ENCODE assay signal across 8 cellular contexts in genomic region chr16:27329376-27330036, GRCh38. TPM values are rescaled to one million over a fixed set of nuclear protein-coding genes. Genes with fewer than 3 reads are reported as not detected.
A peak's percentile ranks its signal among the peaks of the same experiment; 100 is the strongest.
DNase-seq lines count a peak whose midpoint lies in the region; ATAC-seq and TF ChIP-seq lines count a peak whose summit lies in the region.
"Not testable (repeated sequence)": the region's sequence is repeated elsewhere in the genome, so short reads cannot be mapped to it uniquely, and the experiment has no call there.

No MANE protein-coding gene starts in this region.

- not testable (repeated sequence) for TF ChIP-seq CTCF in mammary epithelial cell (conservative IDR thresholded peaks at IDR 0.05 in 1 of 2, IDR thresholded peaks at IDR 0.05 in 1 of 2; ENCODE audit: extremely low read depth in 1 of 2, insufficient read depth in 1 of 2, low read depth in 1 of 2, low read length in 2 of 2); fibroblast of villous mesenchyme (IDR thresholded peaks at IDR 0.05; ENCODE audit: insufficient read depth, low read depth, low read length); prostate gland (IDR thresholded peaks at IDR 0.05); thoracic aorta (IDR thresholded peaks at IDR 0.05)

- not testable (repeated sequence) for H2BK5ac ChIP-seq in mesendoderm (ENCODE audit: low read length)

- H2BK15ac ChIP-seq in mesendoderm (replicated peaks; ENCODE audit: low read depth), result not testable (repeated sequence)

- not testable (repeated sequence) for H3K27me3 Mint-ChIP-seq in CD4-positive, CD25-positive, alpha-beta regulatory T cell; T-helper 1 cell treated with Interleukin-12 subunit alpha and Interleukin-12 subunit beta and Interleukin-4 antibody, amounts not matched to agents 30 μg/mL and 1 μg/mL, for 36 hours (ENCODE audit: low read depth); activated T-helper 2 cell treated with anti-CD3 and anti-CD28 coated beads, Interferon-gamma antibody, Interleukin-2, Interleukin-4, amounts not matched to agents 10 μg/mL and 5 μg/mL and 100 μg/mL, durations not matched to agents 14 hours and 24 hours and 36 hours (ENCODE audit: low read depth)

- dilution Hi-C loops in mammary epithelial cell (cut with HindIII; ENCODE audit: low sequenced_read_pairs), result not testable (repeated sequence)

- H3K4me3 Mint-ChIP-seq in CD4-positive, CD25-positive, alpha-beta regulatory T cell, result peak overlapping the region; percentile 61 to 80 (median 73)
- H3K4me3 Mint-ChIP-seq in T-helper 1 cell treated with Interleukin-12 subunit alpha and Interleukin-12 subunit beta and Interleukin-4 antibody, amounts not matched to agents 30 μg/mL and 1 μg/mL, for 36 hours, result not testable (repeated sequence)
- H3K4me3 Mint-ChIP-seq in activated T-helper 2 cell treated with anti-CD3 and anti-CD28 coated beads, Interferon-gamma antibody, Interleukin-2, Interleukin-4, amounts not matched to agents 10 μg/mL and 5 μg/mL and 100 μg/mL, durations not matched to agents 14 hours and 24 hours and 36 hours (ENCODE audit: low read depth), result peak overlapping the region; percentile 26

- H3K36me3 Mint-ChIP-seq in CD4-positive, CD25-positive, alpha-beta regulatory T cell, result peaks cover 47% of the 10 kb centered on the region
- peaks cover 74% of the 10 kb centered on the region for H3K36me3 Mint-ChIP-seq in T-helper 1 cell treated with Interleukin-12 subunit alpha and Interleukin-12 subunit beta and Interleukin-4 antibody, amounts not matched to agents 30 μg/mL and 1 μg/mL, for 36 hours (ENCODE audit: low read depth)
- peaks cover 96% of the 10 kb centered on the region for H3K36me3 Mint-ChIP-seq in activated T-helper 2 cell treated with anti-CD3 and anti-CD28 coated beads, Interferon-gamma antibody, Interleukin-2, Interleukin-4, amounts not matched to agents 10 μg/mL and 5 μg/mL and 100 μg/mL, durations not matched to agents 14 hours and 24 hours and 36 hours (ENCODE audit: low read depth)

- H3K4me1 ChIP-seq in CD4-positive, CD25-positive, alpha-beta regulatory T cell (ENCODE audit: control insufficient read depth, insufficient read depth, low read length, poor library complexity, severe bottlenecking), result peaks cover 43% of the 10 kb centered on the region
- H3K4me1 ChIP-seq in mammary epithelial cell (ENCODE audit: insufficient read depth, low read length) (peaks cover 40% of the 10 kb centered on the region), mesendoderm (ENCODE audit: control insufficient read depth, low read depth, low read length) (peaks cover 21% of the 10 kb centered on the region), thoracic aorta (ENCODE audit: control insufficient read depth in 1 of 2, low read depth in 2 of 2) (peaks cover 26 to 58% of the 10 kb centered on the region in 2 donors)
- H3K4me1 ChIP-seq in prostate gland (replicated peaks), result not testable (repeated sequence)

- H2BK120ac ChIP-seq in mesendoderm (ENCODE audit: low read depth, low read length), result peak overlapping the region; percentile 56

- not testable (repeated sequence) for TF ChIP-seq POLR2A in prostate gland (IDR thresholded peaks at IDR 0.05)

- 82% methylated on average over 8 of the region's 8 CpGs for WGBS in mammary epithelial cell (ENCODE audit: low coverage, missing lambda C conversion rate)
- no CpG with 5 or more reads among the region's 8 CpGs for WGBS in mesendoderm (ENCODE audit: extremely low coverage, insufficient coverage, low lambda C conversion rate)
- WGBS in prostate gland, result 54% methylated on average over 8 of the region's 8 CpGs

- H4K8ac ChIP-seq in mesendoderm (ENCODE audit: low read depth, low read length), result not testable (repeated sequence)

- H3K23ac ChIP-seq in mesendoderm (ENCODE audit: low read length), result not testable (repeated sequence)

- in situ Hi-C loops in mammary epithelial cell (cut with MboI; ENCODE audit: low sequenced_read_pairs in 2 of 2), result loop anchor here in 1 of 2 donors (10.0 kb wide), 1 partner anchor 65 kb away; the partner anchor contains the start of gene NSMCE1

- H3K79me2 ChIP-seq in mammary epithelial cell (ENCODE audit: insufficient read depth, low read length), result peaks cover 94% of the 10 kb centered on the region
- not testable (repeated sequence) for H3K79me2 ChIP-seq in mesendoderm (ENCODE audit: control insufficient read depth, insufficient read depth, low read length)

- not testable (repeated sequence) for H3K18ac ChIP-seq in mesendoderm (ENCODE audit: low read length)

- CTCF ChIA-PET in mammary epithelial cell (lab: Charles Lee; ENCODE audit: low non-redundant PET), result interaction anchor here (0.7 kb wide), 1 partner anchor 12 kb away, joined by 8 read pairs; no protein-coding TSS in a partner anchor

- H3K79me1 ChIP-seq in mesendoderm (ENCODE audit: low read length), result not testable (repeated sequence)

- not testable (repeated sequence) for H4K5ac ChIP-seq in mesendoderm (ENCODE audit: low read length)

- not testable (repeated sequence) for BruUV-seq in mammary epithelial cell (replicated peaks; lab: Mats Ljungman, UMichigan)

- H3K4me3 ChIP-seq in CD4-positive, CD25-positive, alpha-beta regulatory T cell (ENCODE audit: low read depth, low read length), result peak overlapping the region; percentile 32
- H3K4me3 ChIP-seq in mammary epithelial cell (replicated peaks in 1 of 3; ENCODE audit: insufficient read depth in 1 of 3, low read depth in 2 of 3, low read length in 3 of 3); fibroblast of villous mesenchyme (ENCODE audit: low read depth, low read length); mesendoderm (ENCODE audit: low read length); prostate gland; thoracic aorta: not testable (repeated sequence)

- H3K56ac ChIP-seq in mesendoderm (ENCODE audit: low read length), result not testable (repeated sequence)

- H3K27ac Mint-ChIP-seq in CD4-positive, CD25-positive, alpha-beta regulatory T cell, result peak overlapping the region; percentile 84 to 95 (median 90)
- H3K27ac Mint-ChIP-seq in T-helper 1 cell treated with Interleukin-12 subunit alpha and Interleukin-12 subunit beta and Interleukin-4 antibody, amounts not matched to agents 30 μg/mL and 1 μg/mL, for 36 hours, result peak overlapping the region; percentile 79
- peak overlapping the region; percentile 92 for H3K27ac Mint-ChIP-seq in activated T-helper 2 cell treated with anti-CD3 and anti-CD28 coated beads, Interferon-gamma antibody, Interleukin-2, Interleukin-4, amounts not matched to agents 10 μg/mL and 5 μg/mL and 100 μg/mL, durations not matched to agents 14 hours and 24 hours and 36 hours

- intact Hi-C loops in activated T-helper 2 cell treated with anti-CD3 and anti-CD28 coated beads, Interferon-gamma antibody, Interleukin-2, Interleukin-4, amounts not matched to agents 10 μg/mL and 5 μg/mL and 100 μg/mL, durations not matched to agents 14 hours and 24 hours and 36 hours (cut with micrococcal nuclease); mammary epithelial cell (cut with micrococcal nuclease): not testable (repeated sequence)
- intact Hi-C loops in prostate gland (cut with DNase I), result loop anchor here (5.0 kb wide), 1 partner anchor 87 kb away; no protein-coding TSS in a partner anchor

- not testable (repeated sequence) for H3K9me3 Mint-ChIP-seq in CD4-positive, CD25-positive, alpha-beta regulatory T cell; T-helper 1 cell treated with Interleukin-12 subunit alpha and Interleukin-12 subunit beta and Interleukin-4 antibody, amounts not matched to agents 30 μg/mL and 1 μg/mL, for 36 hours; activated T-helper 2 cell treated with anti-CD3 and anti-CD28 coated beads, Interferon-gamma antibody, Interleukin-2, Interleukin-4, amounts not matched to agents 10 μg/mL and 5 μg/mL and 100 μg/mL, durations not matched to agents 14 hours and 24 hours and 36 hours

- H4K20me1 ChIP-seq in mammary epithelial cell (ENCODE audit: insufficient read depth, low read length), result not testable (repeated sequence)

- not testable (repeated sequence) for H3K4ac ChIP-seq in mesendoderm (ENCODE audit: low read depth, low read length)

- H2AK5ac ChIP-seq in mesendoderm (ENCODE audit: low read length), result not testable (repeated sequence)

- not testable (repeated sequence) for H3K9ac ChIP-seq in mammary epithelial cell (ENCODE audit: insufficient read depth, low read length); mesendoderm (ENCODE audit: low read length)

- peaks cover 36% of the 10 kb centered on the region for H3K36me3 ChIP-seq in CD4-positive, CD25-positive, alpha-beta regulatory T cell (ENCODE audit: control insufficient read depth, insufficient read depth, low read length)
- H3K36me3 ChIP-seq in mammary epithelial cell (ENCODE audit: insufficient read depth, low read length), result peaks cover 18% of the 10 kb centered on the region
- H3K36me3 ChIP-seq in mesendoderm (ENCODE audit: control insufficient read depth, insufficient read depth, low read length); prostate gland; thoracic aorta: not testable (repeated sequence)

- H3K4me2 ChIP-seq in mammary epithelial cell (ENCODE audit: insufficient read depth, low read depth, low read length); mesendoderm (ENCODE audit: low read length): not testable (repeated sequence)

- H3K4me1 Mint-ChIP-seq in CD4-positive, CD25-positive, alpha-beta regulatory T cell, result peaks cover 26 to 79% (median 50%) of the 10 kb centered on the region in 4 donors
- peaks cover 64% of the 10 kb centered on the region for H3K4me1 Mint-ChIP-seq in T-helper 1 cell treated with Interleukin-12 subunit alpha and Interleukin-12 subunit beta and Interleukin-4 antibody, amounts not matched to agents 30 μg/mL and 1 μg/mL, for 36 hours (ENCODE audit: low read depth)
- peaks cover 70% of the 10 kb centered on the region for H3K4me1 Mint-ChIP-seq in activated T-helper 2 cell treated with anti-CD3 and anti-CD28 coated beads, Interferon-gamma antibody, Interleukin-2, Interleukin-4, amounts not matched to agents 10 μg/mL and 5 μg/mL and 100 μg/mL, durations not matched to agents 14 hours and 24 hours and 36 hours (ENCODE audit: low read depth)

- H3K27ac ChIP-seq in CD4-positive, CD25-positive, alpha-beta regulatory T cell (ENCODE audit: insufficient read depth, low read length, poor library complexity, severe bottlenecking), result peak overlapping the region; percentile 58
- H3K27ac ChIP-seq in mammary epithelial cell (ENCODE audit: insufficient read depth, low read depth, low read length) (peak overlapping the region; percentile 37), prostate gland (peak overlapping the region; percentile 63 to 80), thoracic aorta (peak overlapping the region; percentile 81 to 88)
- not testable (repeated sequence) for H3K27ac ChIP-seq in mesendoderm (ENCODE audit: low read depth, low read length)

- not testable (repeated sequence) for DNase-seq in CD4-positive, CD25-positive, alpha-beta regulatory T cell; activated T-helper 2 cell treated with anti-CD3 and anti-CD28 coated beads, Interferon-gamma antibody, Interleukin-2, Interleukin-4, amounts not matched to agents 10 μg/mL and 5 μg/mL and 100 μg/mL, durations not matched to agents 14 hours and 24 hours and 36 hours (ENCODE audit: low spot score); mammary epithelial cell; mesendoderm; prostate gland (ENCODE audit: low spot score); thoracic aorta (ENCODE audit: low spot score)
- peak; percentile 94 for DNase-seq in fibroblast of villous mesenchyme (ENCODE audit: low read depth)

- H3K9me3 ChIP-seq in CD4-positive, CD25-positive, alpha-beta regulatory T cell (ENCODE audit: control insufficient read depth in 2 of 2, low read length in 2 of 2); mammary epithelial cell (replicated peaks; ENCODE audit: insufficient read depth, low read length); prostate gland; thoracic aorta: not testable (repeated sequence)

- not testable (repeated sequence) for H3K27me3 ChIP-seq in CD4-positive, CD25-positive, alpha-beta regulatory T cell (ENCODE audit: control insufficient read depth, insufficient read depth, low read length); mammary epithelial cell (ENCODE audit: insufficient read depth, low read length); mesendoderm (ENCODE audit: insufficient read depth, low read length, poor library complexity); prostate gland (replicated peaks; ENCODE audit: insufficient read depth); thoracic aorta (replicated peaks; ENCODE audit: insufficient read depth)

- not testable (repeated sequence) for ATAC-seq in CD4-positive, CD25-positive, alpha-beta regulatory T cell (ENCODE audit: low read depth in 2 of 2); thoracic aorta (ENCODE audit: insufficient number of reproducible peaks, low FRiP score, low read depth)

- H2AFZ ChIP-seq in mammary epithelial cell (ENCODE audit: low read depth, low read length), result not testable (repeated sequence)

RNA-seq across cellular contexts. Expression of gene IL4R, which starts 15.7 kb away (rescaled TPM):
- 160 TPM for total RNA-seq in CD4-positive, CD25-positive, alpha-beta regulatory T cell
- 10 to 100 TPM; 21.2 to 32.4 (median 25.8) TPM for polyA plus RNA-seq in CD4-positive, CD25-positive, alpha-beta regulatory T cell
- total RNA-seq in activated T-helper 2 cell treated with anti-CD3 and anti-CD28 coated beads, Interferon-gamma antibody, Interleukin-2, Interleukin-4, amounts not matched to agents 10 μg/mL and 5 μg/mL and 100 μg/mL, durations not matched to agents 14 hours and 24 hours and 36 hours, result 434 and 437 TPM in 2 replicates
- total RNA-seq in mammary epithelial cell (100 to 1,000 TPM in 1 of 2 donors, 10 to 100 TPM in 1; 69.8 to 152 TPM), fibroblast of villous mesenchyme (25.0 and 43.2 TPM in 2 replicates), prostate gland (10 to 100 TPM; 30.7 to 89.2 TPM), thoracic aorta (100 to 1,000 TPM in 1 of 2 donors, 10 to 100 TPM in 1; 46.2 to 148 TPM)
- 94.9 TPM for polyA plus RNA-seq in mammary epithelial cell
- 198 TPM for polyA minus RNA-seq in mammary epithelial cell
- 20.4 TPM for polyA plus RNA-seq in mesendoderm (2013, experiment 1 of 2)
- polyA plus RNA-seq in mesendoderm (2013, experiment 2 of 2), result 19.9 TPM
